8 cellular contexts compared by ENCODE assay signal in genomic region chr15:41115088-41115651, GRCh38. TPM values are rescaled to one million over a fixed set of nuclear protein-coding genes. Genes with fewer than 3 reads are reported as not detected.
DNase-seq lines count a peak whose midpoint lies in the region; ATAC-seq, FAIRE-seq and TF ChIP-seq lines count a peak whose summit lies in the region.

No MANE protein-coding gene starts in this region.

- no peaks in the 10 kb centered on the region for H3K36me3 Mint-ChIP-seq in CD4-positive, CD25-positive, alpha-beta regulatory T cell

- no peak for DNase-seq in CD4-positive, CD25-positive, alpha-beta regulatory T cell
- DNase-seq in NCI-H2227 treated with DMSO at 0.1 percent for 48 hours (lab: John Stamatoyannopoulos, UW), result peak; percentile 9
- DNase-seq in brain microvascular endothelial cell, result peak; percentile 23
- DNase-seq in HepG2 (ENCODE audit: low spot score), result peak; percentile 58
- no peak for DNase-seq in testis
- DNase-seq in DMS153 treated with DMSO at 0.1 percent for 48 hours (lab: John Stamatoyannopoulos, UW; ENCODE audit: unreplicated experiment), result no peak
- no peak for DNase-seq in activated CD4-positive, alpha-beta T cell treated with anti-CD3 and anti-CD28 coated beads for 48 hours

- CTCF ChIA-PET in HepG2 (lab: Yijun Ruan, JAX; ENCODE audit: low intra/inter-chr PET ratio, low total read pairs), result interaction anchor here (1.7 kb wide), 1 partner anchor 70 kb away, joined by 4 read pairs; no protein-coding TSS in a partner anchor

- TF ChIP-seq EP300 in HepG2 (IDR thresholded peaks at IDR 0.05; ENCODE audit: low read depth in 2 of 2, low read length in 2 of 2) (no peak), HepG2 (CRISPR knock-in tag; IDR thresholded peaks at IDR 0.05; ENCODE audit: borderline replicate concordance) (no peak)

- TF ChIP-seq POLR2A in HepG2 (IDR thresholded peaks at IDR 0.05; ENCODE audit: insufficient read depth in 1 of 2, low read depth in 2 of 2, low read length in 2 of 2) (0 out of 4 replicates have a peak, but pooled peaks of 1 of the 2 experiments have one; percentile 2), testis (IDR thresholded peaks at IDR 0.05) (no peak)

- peaks cover 2 to 45% (median 20%) of the 10 kb centered on the region in 4 donors for H3K4me1 Mint-ChIP-seq in CD4-positive, CD25-positive, alpha-beta regulatory T cell

- H3K9me3 Mint-ChIP-seq in CD4-positive, CD25-positive, alpha-beta regulatory T cell, result peaks cover 0 to 2% (median 0%) of the 10 kb centered on the region in 7 donors

- no peaks in the 10 kb centered on the region for H3K27me3 ChIP-seq in CD4-positive, CD25-positive, alpha-beta regulatory T cell (ENCODE audit: control insufficient read depth, insufficient read depth, low read length)
- H3K27me3 ChIP-seq in brain microvascular endothelial cell (replicated peaks), result no peaks in the 10 kb centered on the region
- no peaks in the 10 kb centered on the region; a peak in 1 of 5 replicates for H3K27me3 ChIP-seq in HepG2 (ENCODE audit: control insufficient read depth in 1 of 2, insufficient read depth in 2 of 2, low read length in 2 of 2)
- no peaks in the 10 kb centered on the region for H3K27me3 ChIP-seq in testis

- in situ Hi-C loops in brain microvascular endothelial cell (cut with HindIII; ENCODE audit: low pct_ligation_motif_present, low sequenced_read_pairs) (no loop called here), HepG2 (cut with HindIII; ENCODE audit: extremely low pct_ligation_motif_present, low pct_unique_long_range_greater_than_20kb) (no loop called here)

- H3K27me3 Mint-ChIP-seq in CD4-positive, CD25-positive, alpha-beta regulatory T cell, result peaks cover 3% of the 10 kb centered on the region

- POLR2A ChIA-PET in HepG2 (lab: Yijun Ruan, JAX), result interaction anchor here (0.6 to 1.5 kb wide), 4 partner anchors 9 to 200 kb away, joined by 3 to 30 read pairs (median 3); no protein-coding TSS in a partner anchor

- H2AFZ ChIP-seq in HepG2 (ENCODE audit: low read length), result no peak overlapping the region

- H3K36me3 ChIP-seq in CD4-positive, CD25-positive, alpha-beta regulatory T cell (ENCODE audit: control insufficient read depth, insufficient read depth, low read length), result no peaks in the 10 kb centered on the region
- H3K36me3 ChIP-seq in brain microvascular endothelial cell (replicated peaks), result peaks cover 4% of the 10 kb centered on the region
- H3K36me3 ChIP-seq in HepG2 (replicated peaks in 1 of 2; ENCODE audit: control insufficient read depth in 1 of 2, insufficient read depth in 2 of 2, low read length in 2 of 2), result peaks cover 2 to 13% of the 10 kb centered on the region in 2 experiments; a peak in 3 of 5 replicates
- H3K36me3 ChIP-seq in testis (ENCODE audit: low read depth, missing control alignments), result no peaks in the 10 kb centered on the region

- TF ChIP-seq CTCF in brain microvascular endothelial cell (IDR thresholded peaks at IDR 0.05; ENCODE audit: low read depth, low read length, missing control alignments), result peak; percentile 31
- TF ChIP-seq CTCF in HepG2 (CRISPR knock-in tag; IDR thresholded peaks at IDR 0.05), result no peak; the same call in none of the 2 replicates
- no peak for TF ChIP-seq CTCF in testis (IDR thresholded peaks at IDR 0.05)

- H3K9ac ChIP-seq in HepG2 (ENCODE audit: insufficient read depth, low read depth, low read length), result peak overlapping the region; percentile 100

- no peak for FAIRE-seq in HepG2 (lab: Jason Lieb, UNC)

- peak overlapping the region; percentile 91 for H3K4me2 ChIP-seq in HepG2 (ENCODE audit: low read depth, low read length)

- H3K27ac Mint-ChIP-seq in CD4-positive, CD25-positive, alpha-beta regulatory T cell, result peak overlapping the region; percentile 93 to 97 (median 96)

- no peak for ATAC-seq in CD4-positive, CD25-positive, alpha-beta regulatory T cell (ENCODE audit: low read depth in 2 of 2)
- ATAC-seq in GM19455 (IDR thresholded peaks at IDR 0.05; ENCODE audit: unreplicated experiment), result peak; percentile 16
- ATAC-seq in HepG2, result peak; percentile 39

- BruUV-seq in HepG2 (replicated peaks; lab: Mats Ljungman, UMichigan), result TSS peak; percentile 77

- no peaks in the 10 kb centered on the region for H4K20me1 ChIP-seq in HepG2 (ENCODE audit: insufficient read depth, low read length)

- under 1% methylated on average over 7 of the region's 11 CpGs for WGBS in HepG2 (ENCODE audit: low lambda C conversion rate)
- WGBS in testis, 2 donors, result 0% methylated on average over 11 of the region's 11 CpGs

- peaks cover 57% of the 10 kb centered on the region for H3K79me2 ChIP-seq in HepG2 (ENCODE audit: insufficient read depth, low read length)

- peak overlapping the region; percentile 92 for H3K27ac ChIP-seq in CD4-positive, CD25-positive, alpha-beta regulatory T cell (ENCODE audit: insufficient read depth, low read length, poor library complexity, severe bottlenecking)
- H3K27ac ChIP-seq in brain microvascular endothelial cell (peak overlapping the region; percentile 100), HepG2 (ENCODE audit: extremely low read length, insufficient read depth, low read length) (peak overlapping the region; percentile 98), testis (peak overlapping the region; percentile 97 to 99)

- H3K4me1 ChIP-seq in CD4-positive, CD25-positive, alpha-beta regulatory T cell (ENCODE audit: control insufficient read depth, insufficient read depth, low read length, poor library complexity, severe bottlenecking), result peaks cover 30% of the 10 kb centered on the region
- H3K4me1 ChIP-seq in HepG2 (ENCODE audit: insufficient read depth, low read length) (peaks cover 27% of the 10 kb centered on the region), testis (peaks cover 13% of the 10 kb centered on the region)

- peak overlapping the region; percentile 90 for H3K4me3 ChIP-seq in CD4-positive, CD25-positive, alpha-beta regulatory T cell (ENCODE audit: low read depth, low read length)
- H3K4me3 ChIP-seq in brain microvascular endothelial cell (ENCODE audit: low read depth, low read length) (peak overlapping the region; percentile 97), HepG2 (replicated peaks in 1 of 3; ENCODE audit: insufficient read depth in 1 of 3, low read depth in 2 of 3, low read length in 3 of 3) (peak overlapping the region; percentile 89 to 100 (median 98)), testis (peak overlapping the region; percentile 84 to 100)

- no peak for TF ChIP-seq RAD21 in HepG2 (CRISPR knock-in tag; IDR thresholded peaks at IDR 0.05)

- H3K9me3 ChIP-seq in CD4-positive, CD25-positive, alpha-beta regulatory T cell (ENCODE audit: control insufficient read depth in 2 of 2, low read length in 2 of 2), result no peaks in the 10 kb centered on the region
- H3K9me3 ChIP-seq in HepG2 (ENCODE audit: low read length), result no peaks in the 10 kb centered on the region
- no peaks in the 10 kb centered on the region for H3K9me3 ChIP-seq in testis

- H3K4me3 Mint-ChIP-seq in CD4-positive, CD25-positive, alpha-beta regulatory T cell, result peak overlapping the region; percentile 94 to 98 (median 96)

- intact Hi-C loops in HepG2 (cut with micrococcal nuclease; ENCODE audit: unreplicated experiment) (no loop called here), testis (cut with DNase I; ENCODE audit: low total_unique reads) (no loop called here)

TF ChIP-seq in HepG2, 621 proteins besides CTCF, POLR2A, EP300 and RAD21 (continues in another document):
- TF ChIP-seq ZBTB26 (CRISPR knock-in tag; IDR thresholded peaks at IDR 0.05; ENCODE audit: borderline replicate concordance) (no peak), ZFP37 (CRISPR knock-in tag; IDR thresholded peaks at IDR 0.05; ENCODE audit: borderline replicate concordance) (peak; percentile 82; the same call in 1 of the 2 replicates), SKI (IDR thresholded peaks at IDR 0.05; ENCODE audit: partially characterized antibody) (no peak), SRF (IDR thresholded peaks at IDR 0.05; ENCODE audit: low read depth, low read length) (no peak), ZFP82 (CRISPR knock-in tag; IDR thresholded peaks at IDR 0.05; ENCODE audit: borderline replicate concordance) (no peak), ZNF781 (CRISPR knock-in tag; IDR thresholded peaks at IDR 0.05; ENCODE audit: borderline replicate concordance, not compliant biosample characterization) (peak; percentile 43)

RNA-seq across cellular contexts. Expression of gene INO80, which starts 0.9 kb away (rescaled TPM):
- 36.1 TPM for total RNA-seq in CD4-positive, CD25-positive, alpha-beta regulatory T cell
- polyA plus RNA-seq in CD4-positive, CD25-positive, alpha-beta regulatory T cell, result 1 to 10 TPM; 3.0 to 4.1 (median 3.4) TPM
- total RNA-seq in HepG2 (2016; rRNA removed; fragmentation: Illumina TruSeq; extraction: Trizol), result 14.8 and 18.5 TPM in 2 replicates
- total RNA-seq in HepG2 (2016; cell fraction: cytosol; rRNA removed; fragmentation: Illumina TruSeq; extraction: Trizol; ENCODE audit: low read depth), result 6.4 and 10.2 TPM in 2 replicates
- 15.9 and 17.0 TPM in 2 replicates for total RNA-seq in HepG2 (2016; cell fraction: insoluble cytoplasmic fraction; rRNA removed; fragmentation: Illumina TruSeq; extraction: Trizol)
- 6.5 and 7.4 TPM in 2 replicates for total RNA-seq in HepG2 (2016; cell fraction: membrane; rRNA removed; fragmentation: Illumina TruSeq; extraction: Trizol)
- total RNA-seq in HepG2 (2016; cell fraction: nucleus; rRNA removed; fragmentation: Illumina TruSeq; extraction: Trizol), result 20.6 and 22.8 TPM in 2 replicates
- 3.6 and 4.9 TPM in 2 replicates for polyA plus RNA-seq in HepG2 (2011; rRNA removed)
- 3.5 and 3.6 TPM in 2 replicates for polyA plus RNA-seq in HepG2 (2011; cell fraction: cytosol; rRNA removed)
- 10.3 and 12.1 TPM in 2 replicates for polyA plus RNA-seq in HepG2 (2011; cell fraction: nucleus; rRNA removed)
- 9.6 and 12.2 TPM in 2 replicates for polyA plus RNA-seq in HepG2 (2012)
- polyA plus RNA-seq in HepG2 (2016; cell fraction: cytosol; fragmentation: Illumina TruSeq; extraction: Trizol; ENCODE audit: low read depth), result 1.4 and 1.9 TPM in 2 replicates
- 11.6 and 14.5 TPM in 2 replicates for polyA plus RNA-seq in HepG2 (2016; cell fraction: insoluble cytoplasmic fraction; fragmentation: Illumina TruSeq; extraction: Trizol; ENCODE audit: low read depth)
- 3.2 TPM in 2 replicates for polyA plus RNA-seq in HepG2 (2016; cell fraction: membrane; fragmentation: Illumina TruSeq; extraction: Trizol; ENCODE audit: low read depth)
- 24.6 and 30.0 TPM in 2 replicates for polyA plus RNA-seq in HepG2 (2016; cell fraction: nucleus; fragmentation: Illumina TruSeq; extraction: Trizol; ENCODE audit: insufficient read depth, low read depth)
- 18.6 and 20.6 TPM in 2 replicates for polyA minus RNA-seq in HepG2 (2011; rRNA and poly(A)+ RNA removed; ENCODE audit: low replicate concordance)
- polyA minus RNA-seq in HepG2 (2011; cell fraction: cytosol; rRNA and poly(A)+ RNA removed), result 8.1 and 15.6 TPM in 2 replicates
- polyA minus RNA-seq in HepG2 (2011; cell fraction: nucleus; rRNA and poly(A)+ RNA removed), result 40.0 and 46.2 TPM in 2 replicates
- 10 to 100 TPM; 43.5 to 44.2 TPM for total RNA-seq in testis
- polyA plus RNA-seq in testis (ENCODE audit: insufficient read depth, low read depth, low replicate concordance), result 21.2 TPM

Comparison
In these comparisons a context has a peak if more than half of its experiments do, and no peak if none do; other contexts are left out.
1. ATAC-seq: peak in GM19455 (single experiment) and HepG2 (single experiment); none in CD4-positive, CD25-positive, alpha-beta regulatory T cell (0 of 2).
2. DNase-seq: peak in NCI-H2227 treated with DMSO at 0.1 percent for 48 hours (single experiment), brain microvascular endothelial cell (single experiment) and HepG2 (single experiment); none in CD4-positive, CD25-positive, alpha-beta regulatory T cell (0 of 3), testis (single experiment), DMS153 treated with DMSO at 0.1 percent for 48 hours (single experiment) and activated CD4-positive, alpha-beta T cell treated with anti-CD3 and anti-CD28 coated beads for 48 hours (single experiment).
3. Peak in every context shown above with its lines, with median percentiles within 50 percentile points of each other: H3K27ac ChIP-seq and H3K4me3 ChIP-seq.